ENCODE assay signal across 1 cellular context in genomic region chr2:213225866-213226265, GRCh38.
TF ChIP-seq lines count a peak whose summit lies in the region.

No MANE protein-coding gene starts in this region.

TF ChIP-seq in GM12878, 131 proteins besides CTCF, POLR2A, EP300 and RAD21 (continued from another document):
- TF ChIP-seq PBX3 (IDR thresholded peaks at IDR 0.05; ENCODE audit: insufficient replicate concordance, low read depth, low read length): no peak
- TF ChIP-seq RFX5 (IDR thresholded peaks at IDR 0.05; ENCODE audit: low read depth, low read length): no peak
- TF ChIP-seq NKRF (conservative IDR thresholded peaks at IDR 0.05): no peak
- TF ChIP-seq MTA2 (IDR thresholded peaks at IDR 0.05; ENCODE audit: low read depth): no peak
- TF ChIP-seq HDGF (IDR thresholded peaks at IDR 0.05): no peak
- TF ChIP-seq IRF5 (IDR thresholded peaks at IDR 0.05; ENCODE audit: borderline replicate concordance): no peak
- no peak for TF ChIP-seq TCF3 (IDR thresholded peaks at IDR 0.05; ENCODE audit: borderline replicate concordance, insufficient read depth, low read depth, low read length)
- no peak for TF ChIP-seq NBN (IDR thresholded peaks at IDR 0.05)
- no peak for TF ChIP-seq ZBTB4 (CRISPR knock-in tag; IDR thresholded peaks at IDR 0.05)
- peak; percentile 36; the same call in 1 of the 2 replicates for TF ChIP-seq RAD51 (IDR thresholded peaks at IDR 0.05)
- TF ChIP-seq ZNF622 (IDR thresholded peaks at IDR 0.05): no peak
- peak; percentile 16 to 54; a peak in 1 of 4 replicates for TF ChIP-seq BHLHE40 (IDR thresholded peaks at IDR 0.05; ENCODE audit: borderline replicate concordance in 1 of 2, low read depth in 2 of 2, low read length in 1 of 2)
